In the genomic region with DNA sequence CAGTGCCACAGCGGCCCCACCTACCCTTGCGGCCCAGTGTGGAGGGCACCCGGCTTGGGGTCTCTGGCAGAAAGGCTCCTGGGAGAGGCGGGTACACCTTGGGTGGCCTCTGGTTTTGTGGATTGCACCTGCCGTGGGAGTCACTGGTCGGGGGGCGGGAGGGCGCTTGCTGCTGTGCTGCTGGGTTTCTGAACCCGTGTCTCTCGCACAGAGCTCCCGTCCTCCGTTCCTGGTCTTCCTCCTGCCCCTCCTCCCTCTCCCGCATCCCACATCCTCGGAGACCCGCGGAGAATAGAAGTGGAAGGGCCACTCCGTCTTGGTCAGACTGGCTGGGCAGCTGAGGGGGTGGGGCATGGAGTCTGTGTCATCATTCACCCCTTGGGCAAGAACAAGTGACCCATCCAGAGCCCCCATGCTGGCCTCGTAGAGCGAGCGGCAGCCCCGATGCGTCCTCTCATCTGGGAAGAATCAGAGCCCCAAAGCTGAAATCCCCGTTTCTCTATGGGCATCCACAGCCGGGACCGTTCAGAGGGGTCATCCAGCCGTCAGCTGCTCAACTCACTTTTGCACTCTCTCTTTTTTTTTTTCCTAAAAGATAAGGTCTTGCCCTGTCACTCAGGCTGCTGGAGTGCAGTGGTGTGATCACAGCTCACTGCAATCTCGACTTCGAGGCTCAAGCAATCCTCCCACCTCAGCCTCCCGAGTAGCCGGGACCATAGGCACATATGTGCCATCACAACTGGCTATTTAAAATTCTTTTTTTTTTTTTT, we compare ENCODE assay signal across 12 cellular contexts. TPM values are rescaled to one million over a fixed set of nuclear protein-coding genes. Genes with fewer than 3 reads are reported as not detected.
DNase-seq lines count a peak whose midpoint lies in the region; ATAC-seq and TF ChIP-seq lines count a peak whose summit lies in the region.
"Had no signal": no experiment of that assay in that cellular context is flagged by ENCODE, and none has a peak within 500 bp of the region (broad histone marks: within the 10 kb centered on the region; RNA-seq: fewer than 3 reads in every experiment).

No MANE protein-coding gene starts in this region.

- H3K4me3 ChIP-seq in right cardiac atrium (ENCODE audit: low read length) (no peak overlapping the region), skin epidermis (no peak overlapping the region)

- ATAC-seq in T-cell (replicated peaks in 1 of 4) (no peak), right cardiac atrium (no peak)

- no peaks in the 10 kb centered on the region for H3K9me3 Mint-ChIP-seq in Calu3 (ENCODE audit: low read depth, unreplicated experiment)
- H3K9me3 Mint-ChIP-seq in T-cell = no peaks in the 10 kb centered on the region

- BruUV-seq in Calu3 (replicated peaks; lab: Mats Ljungman, UMichigan) = TSS peak; percentile 0

- peaks cover 92% of the 10 kb centered on the region for H3K36me3 Mint-ChIP-seq in Calu3 (ENCODE audit: insufficient read depth, unreplicated experiment)
- H3K36me3 Mint-ChIP-seq in T-cell = peaks cover 6% of the 10 kb centered on the region

- H3K27ac Mint-ChIP-seq in Calu3 (ENCODE audit: unreplicated experiment) (peak overlapping the region; percentile 89), T-cell (peak overlapping the region; percentile 23 to 89)

- intact Hi-C loops in Calu3 (cut with micrococcal nuclease; ENCODE audit: unreplicated experiment) = no loop called here
- intact Hi-C loops in right cardiac atrium (cut with DNase I) = no loop called here

- no peaks in the 10 kb centered on the region for H3K9me3 ChIP-seq in right cardiac atrium (ENCODE audit: control insufficient read depth, low read length)

- H3K27ac ChIP-seq in right cardiac atrium (ENCODE audit: low read length) (peak overlapping the region; percentile 96), skin epidermis (peak overlapping the region in 16 of 21 experiments; percentile 17 to 98 (median 90))

- POLR2A ChIA-PET in T-cell (lab: Charles Lee) = interaction anchor here in 1 of 2 donors (0.6 kb wide), 1 partner anchor 9 kb away, joined by 7 read pairs; no protein-coding TSS in a partner anchor

- CTCF ChIA-PET in Calu3 (lab: Charles Lee) = interaction anchor here (0.6 to 3.4 kb wide), 4 partner anchors 22 to 77 kb away, joined by 3 to 16 read pairs (median 4); a partner anchor contains a TSS
- CTCF ChIA-PET in T-cell (lab: Charles Lee) = no interaction called here

- DNase-seq in Calu3 (no peak), T-cell (no peak), right cardiac atrium (peak; percentile 28 to 63 (median 56)), NCI-H526 treated with DMSO at 0.1 percent for 48 hours (lab: John Stamatoyannopoulos, UW) (no peak), NCI-H1436 (lab: John Stamatoyannopoulos, UW) (no peak), activated gamma-delta T cell (lab: John Stamatoyannopoulos, UW) (no peak), dermis blood vessel endothelial cell (no peak)
- DNase-seq: cortex of kidney, GF-D8, Kasumi-1, OCI-M1 had no signal

- no peaks in the 10 kb centered on the region for H3K27me3 ChIP-seq in right cardiac atrium (ENCODE audit: control insufficient read depth, insufficient read depth)

- 89% methylated on average over 30 of the region's 30 CpGs for WGBS in right cardiac atrium

- H3K4me1 Mint-ChIP-seq in Calu3 (ENCODE audit: low read depth, unreplicated experiment) = peaks cover 53% of the 10 kb centered on the region
- peaks cover 26 to 40% (median 37%) of the 10 kb centered on the region in 3 donors for H3K4me1 Mint-ChIP-seq in T-cell

- no peak for TF ChIP-seq CTCF in Calu3 (IDR thresholded peaks at IDR 0.05; ENCODE audit: unreplicated experiment)

- H3K4me3 Mint-ChIP-seq in Calu3 (ENCODE audit: low read depth, unreplicated experiment) (peak overlapping the region; percentile 96), T-cell (no peak overlapping the region)

- peaks cover 10% of the 10 kb centered on the region for H3K4me1 ChIP-seq in right cardiac atrium (ENCODE audit: control insufficient read depth, insufficient read depth, low read length)

- H3K27me3 Mint-ChIP-seq in Calu3 (ENCODE audit: unreplicated experiment) (no peaks in the 10 kb centered on the region), T-cell (no peaks in the 10 kb centered on the region)

RNA-seq across cellular contexts. Expression of a gene that starts 4.0 kb away (rescaled TPM):
- total RNA-seq in Calu3 (2022) (105 and 113 TPM in 2 replicates), T-cell (10 to 100 TPM; 52.0 to 80.1 (median 73.8) TPM), right cardiac atrium (10 to 100 TPM; 43.6 to 69.3 (median 55.9) TPM), dermis blood vessel endothelial cell (34.7 and 42.9 TPM in 2 replicates)
- polyA plus RNA-seq in right cardiac atrium = 73.8 TPM

RNA-seq across cellular contexts. Expression of a gene that starts 21.5 kb away (rescaled TPM):
- total RNA-seq in Calu3 (2022) = 61.9 and 75.8 TPM in 2 replicates
- total RNA-seq in T-cell = under 1 TPM in 3 of 5 donors, not detected in 2; 0.18 to 0.38 (median 0.33) TPM
- total RNA-seq in right cardiac atrium = under 1 TPM in 3 of 4 donors, not detected in 1; 0.26 to 0.62 (median 0.49) TPM
- 0.38 TPM for polyA plus RNA-seq in right cardiac atrium
- under 0.01 and 0.05 TPM in 2 replicates for total RNA-seq in dermis blood vessel endothelial cell

RNA-seq across cellular contexts. Expression of a gene that starts 30.3 kb away (rescaled TPM):
- total RNA-seq in Calu3 (2022) (177 and 192 TPM in 2 replicates), T-cell (100 to 1,000 TPM; 102 to 147 (median 131) TPM), right cardiac atrium (10 to 100 TPM; 30.6 to 48.3 (median 46.3) TPM), dermis blood vessel endothelial cell (44.6 and 80.1 TPM in 2 replicates)
- polyA plus RNA-seq in right cardiac atrium = 39.0 TPM

RNA-seq across cellular contexts. Expression of a gene that starts 35.3 kb away (rescaled TPM):
- total RNA-seq in Calu3 (2022) (64.0 and 67.2 TPM in 2 replicates), T-cell (10 to 100 TPM; 17.6 to 28.5 (median 20.6) TPM), right cardiac atrium (10 to 100 TPM; 11.6 to 16.2 (median 13.9) TPM), dermis blood vessel endothelial cell (12.6 and 20.1 TPM in 2 replicates)
- 27.6 TPM for polyA plus RNA-seq in right cardiac atrium

Comparison
In these comparisons a context has a peak if more than half of its experiments do, and no peak if none do; other contexts are left out.
1. DNase-seq: peak in right cardiac atrium (3 of 3); none in Calu3 (single experiment), T-cell (0 of 34), NCI-H526 treated with DMSO at 0.1 percent for 48 hours (single experiment), NCI-H1436 (single experiment), activated gamma-delta T cell (single experiment) and dermis blood vessel endothelial cell (single experiment).
2. RNA of a gene that starts 21.5 kb away (total RNA-seq): 61.9 to 75.8 TPM in Calu3; 0.26 to 0.62 TPM in right cardiac atrium, 0.18 to 0.38 TPM in T-cell and under 0.01 to 0.05 TPM in dermis blood vessel endothelial cell; every median in the first group is over 10 times any median in the second.